1 cellular context compared by ENCODE assay signal in the genomic region with DNA sequence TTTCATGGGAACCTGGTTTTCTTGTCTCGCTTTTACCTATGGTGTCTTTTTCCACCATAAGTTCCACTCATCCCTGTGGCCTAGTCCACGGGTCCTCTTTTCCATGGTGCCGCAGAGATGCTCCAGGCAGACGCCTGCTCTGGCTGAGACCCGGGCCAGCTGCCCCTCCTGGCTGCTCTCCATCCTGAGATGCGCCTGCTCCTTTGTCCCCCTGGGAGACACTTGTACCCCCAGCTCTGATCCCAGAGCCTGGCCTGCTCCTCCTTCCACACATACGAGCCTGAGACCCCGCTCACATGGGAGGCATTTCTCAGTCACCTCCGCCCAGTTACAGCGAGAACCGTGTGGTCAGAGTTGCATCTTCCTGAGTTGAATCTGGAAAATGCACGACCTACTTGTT.
TF ChIP-seq lines count a peak whose summit lies in the region.

No MANE protein-coding gene starts in this region.

TF ChIP-seq in GM12878, 131 proteins besides CTCF, POLR2A, EP300 and RAD21 (continued from another document):
- TF ChIP-seq, protein P1, sequence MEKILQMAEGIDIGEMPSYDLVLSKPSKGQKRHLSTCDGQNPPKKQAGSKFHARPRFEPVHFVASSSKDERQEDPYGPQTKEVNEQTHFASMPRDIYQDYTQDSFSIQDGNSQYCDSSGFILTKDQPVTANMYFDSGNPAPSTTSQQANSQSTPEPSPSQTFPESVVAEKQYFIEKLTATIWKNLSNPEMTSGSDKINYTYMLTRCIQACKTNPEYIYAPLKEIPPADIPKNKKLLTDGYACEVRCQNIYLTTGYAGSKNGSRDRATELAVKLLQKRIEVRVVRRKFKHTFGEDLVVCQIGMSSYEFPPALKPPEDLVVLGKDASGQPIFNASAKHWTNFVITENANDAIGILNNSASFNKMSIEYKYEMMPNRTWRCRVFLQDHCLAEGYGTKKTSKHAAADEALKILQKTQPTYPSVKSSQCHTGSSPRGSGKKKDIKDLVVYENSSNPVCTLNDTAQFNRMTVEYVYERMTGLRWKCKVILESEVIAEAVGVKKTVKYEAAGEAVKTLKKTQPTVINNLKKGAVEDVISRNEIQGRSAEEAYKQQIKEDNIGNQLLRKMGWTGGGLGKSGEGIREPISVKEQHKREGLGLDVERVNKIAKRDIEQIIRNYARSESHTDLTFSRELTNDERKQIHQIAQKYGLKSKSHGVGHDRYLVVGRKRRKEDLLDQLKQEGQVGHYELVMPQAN (conservative IDR thresholded peaks at IDR 0.05): no peak
- no peak for TF ChIP-seq CBX3 (IDR thresholded peaks at IDR 0.05; ENCODE audit: borderline replicate concordance, low read depth)
- no peak for TF ChIP-seq CBX5 (IDR thresholded peaks at IDR 0.05; ENCODE audit: low read depth)
- no peak for TF ChIP-seq HDAC6 (IDR thresholded peaks at IDR 0.05; ENCODE audit: unreplicated experiment)
- TF ChIP-seq, protein P2, sequence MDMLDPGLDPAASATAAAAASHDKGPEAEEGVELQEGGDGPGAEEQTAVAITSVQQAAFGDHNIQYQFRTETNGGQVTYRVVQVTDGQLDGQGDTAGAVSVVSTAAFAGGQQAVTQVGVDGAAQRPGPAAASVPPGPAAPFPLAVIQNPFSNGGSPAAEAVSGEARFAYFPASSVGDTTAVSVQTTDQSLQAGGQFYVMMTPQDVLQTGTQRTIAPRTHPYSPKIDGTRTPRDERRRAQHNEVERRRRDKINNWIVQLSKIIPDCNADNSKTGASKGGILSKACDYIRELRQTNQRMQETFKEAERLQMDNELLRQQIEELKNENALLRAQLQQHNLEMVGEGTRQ (IDR thresholded peaks at IDR 0.05; ENCODE audit: borderline replicate concordance, low read depth, low read length): no peak
- no peak for TF ChIP-seq ZSCAN29 (IDR thresholded peaks at IDR 0.05)
- TF ChIP-seq RUNX3 (IDR thresholded peaks at IDR 0.05; ENCODE audit: low read length): no peak
- TF ChIP-seq, protein P3, sequence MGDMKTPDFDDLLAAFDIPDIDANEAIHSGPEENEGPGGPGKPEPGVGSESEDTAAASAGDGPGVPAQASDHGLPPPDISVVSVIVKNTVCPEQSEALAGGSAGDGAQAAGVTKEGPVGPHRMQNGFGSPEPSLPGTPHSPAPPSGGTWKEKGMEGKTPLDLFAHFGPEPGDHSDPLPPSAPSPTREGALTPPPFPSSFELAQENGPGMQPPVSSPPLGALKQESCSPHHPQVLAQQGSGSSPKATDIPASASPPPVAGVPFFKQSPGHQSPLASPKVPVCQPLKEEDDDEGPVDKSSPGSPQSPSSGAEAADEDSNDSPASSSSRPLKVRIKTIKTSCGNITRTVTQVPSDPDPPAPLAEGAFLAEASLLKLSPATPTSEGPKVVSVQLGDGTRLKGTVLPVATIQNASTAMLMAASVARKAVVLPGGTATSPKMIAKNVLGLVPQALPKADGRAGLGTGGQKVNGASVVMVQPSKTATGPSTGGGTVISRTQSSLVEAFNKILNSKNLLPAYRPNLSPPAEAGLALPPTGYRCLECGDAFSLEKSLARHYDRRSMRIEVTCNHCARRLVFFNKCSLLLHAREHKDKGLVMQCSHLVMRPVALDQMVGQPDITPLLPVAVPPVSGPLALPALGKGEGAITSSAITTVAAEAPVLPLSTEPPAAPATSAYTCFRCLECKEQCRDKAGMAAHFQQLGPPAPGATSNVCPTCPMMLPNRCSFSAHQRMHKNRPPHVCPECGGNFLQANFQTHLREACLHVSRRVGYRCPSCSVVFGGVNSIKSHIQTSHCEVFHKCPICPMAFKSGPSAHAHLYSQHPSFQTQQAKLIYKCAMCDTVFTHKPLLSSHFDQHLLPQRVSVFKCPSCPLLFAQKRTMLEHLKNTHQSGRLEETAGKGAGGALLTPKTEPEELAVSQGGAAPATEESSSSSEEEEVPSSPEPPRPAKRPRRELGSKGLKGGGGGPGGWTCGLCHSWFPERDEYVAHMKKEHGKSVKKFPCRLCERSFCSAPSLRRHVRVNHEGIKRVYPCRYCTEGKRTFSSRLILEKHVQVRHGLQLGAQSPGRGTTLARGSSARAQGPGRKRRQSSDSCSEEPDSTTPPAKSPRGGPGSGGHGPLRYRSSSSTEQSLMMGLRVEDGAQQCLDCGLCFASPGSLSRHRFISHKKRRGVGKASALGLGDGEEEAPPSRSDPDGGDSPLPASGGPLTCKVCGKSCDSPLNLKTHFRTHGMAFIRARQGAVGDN (IDR thresholded peaks at IDR 0.05): no peak
